In genomic region chr7:73578342-73579124, GRCh38 we compare ENCODE assay signal across 8 cellular contexts. TPM values are rescaled to one million over a fixed set of nuclear protein-coding genes. Genes with fewer than 3 reads are reported as not detected.
DNase-seq lines count a peak whose midpoint lies in the region; ATAC-seq and TF ChIP-seq lines count a peak whose summit lies in the region.

TBL2 (minus strand) TSS chr7:73578579; CDS start chr7:73578549, 30 bp downstream.

- H3K4me3 Mint-ChIP-seq in activated T-cell treated with anti-CD3 and anti-CD28 coated beads, Interleukin-2, amount 50 U/mL, for 24 hours, result peak within 1 kb of the TSS; percentile 87

- ATAC-seq in GM21717 (IDR thresholded peaks at IDR 0.05; ENCODE audit: unreplicated experiment), result peak; percentile 83

- WGBS in esophagus, 2 donors, result 1% methylated on average over 69 to 75 of the region's 75 CpGs

- peaks cover 0 to 3% of the 10 kb centered on the region in 2 donors for H3K4me1 ChIP-seq in esophagus (ENCODE audit: control insufficient read depth in 2 of 2, insufficient read depth in 2 of 2, low read length in 1 of 2)
- H3K4me1 ChIP-seq in muscle layer of colon (ENCODE audit: insufficient read depth, low read length), result peaks cover 15% of the 10 kb centered on the region

- H3K27ac ChIP-seq in esophagus (ENCODE audit: low read depth in 2 of 2, low read length in 1 of 2) (peak within 1 kb of the TSS; percentile 89 to 92), muscle layer of colon (ENCODE audit: low read depth, low read length) (peak within 1 kb of the TSS; percentile 74)

- peak within 1 kb of the TSS; percentile 89 for H3K9ac ChIP-seq in muscle layer of colon (ENCODE audit: low read length)

- peaks cover 37% of the 10 kb centered on the region for H3K36me3 Mint-ChIP-seq in activated T-cell treated with anti-CD3 and anti-CD28 coated beads, Interleukin-2, amount 50 U/mL, for 24 hours (ENCODE audit: low read depth)

- H3K36me3 ChIP-seq in esophagus (ENCODE audit: control insufficient read depth in 2 of 2, insufficient read depth in 2 of 2, low read length in 1 of 2), result peaks cover 6 to 10% of the 10 kb centered on the region in 2 donors
- H3K36me3 ChIP-seq in muscle layer of colon (ENCODE audit: insufficient read depth, low read length), result peaks cover 11% of the 10 kb centered on the region

- no peaks in the 10 kb centered on the region for H3K9me3 Mint-ChIP-seq in activated T-cell treated with anti-CD3 and anti-CD28 coated beads, Interleukin-2, amount 50 U/mL, for 24 hours

- no peaks in the 10 kb centered on the region for H3K27me3 Mint-ChIP-seq in activated T-cell treated with anti-CD3 and anti-CD28 coated beads, Interleukin-2, amount 50 U/mL, for 24 hours

- peak within 1 kb of the TSS; percentile 98 for H3K27ac Mint-ChIP-seq in activated T-cell treated with anti-CD3 and anti-CD28 coated beads, Interleukin-2, amount 50 U/mL, for 24 hours

- H3K27me3 ChIP-seq in esophagus (ENCODE audit: control insufficient read depth in 1 of 2, insufficient read depth in 2 of 2, low read length in 2 of 2) (no peaks in the 10 kb centered on the region), muscle layer of colon (ENCODE audit: control insufficient read depth in 1 of 2, insufficient read depth in 2 of 2, low read length in 2 of 2) (no peaks in the 10 kb centered on the region)

- in situ Hi-C loops in KBM-7 (cut with MboI; ENCODE audit: low pct_unique_long_range_greater_than_20kb, low sequenced_read_pairs), result no loop called here

- H3K9me3 ChIP-seq in esophagus (ENCODE audit: control insufficient read depth in 2 of 2, insufficient read depth in 1 of 2, low read depth in 1 of 2, low read length in 1 of 2) (no peaks in the 10 kb centered on the region), muscle layer of colon (ENCODE audit: low read length) (no peaks in the 10 kb centered on the region)

- DNase-seq in DMS79 (lab: John Stamatoyannopoulos, UW) (peak; percentile 98), KBM-7 (peak; percentile 98)
- DNase-seq in activated T-cell treated with anti-CD3 and anti-CD28 coated beads, Interleukin-2, amount 50 U/mL, for 24 hours, result peak; percentile 99
- peak; percentile 96 for DNase-seq in stimulated activated CD8-positive, alpha-beta memory T cell treated with anti-CD3 and anti-CD28 coated beads, Interleukin-7, amount 100 ng/mL, for 24 hours (ENCODE audit: low read depth)

- H3K4me1 Mint-ChIP-seq in activated T-cell treated with anti-CD3 and anti-CD28 coated beads, Interleukin-2, amount 50 U/mL, for 24 hours (ENCODE audit: low read depth), result peaks cover 31% of the 10 kb centered on the region

- H3K4me3 ChIP-seq in esophagus (ENCODE audit: low read depth in 1 of 2, low read length in 2 of 2) (peak within 1 kb of the TSS; percentile 81 to 82), muscle layer of colon (ENCODE audit: low read depth in 1 of 2, low read length in 2 of 2) (peak within 1 kb of the TSS; percentile 71 to 85)

TF ChIP-seq in PFSK-1, 5 proteins besides CTCF, POLR2A, EP300 and RAD21:
- TF ChIP-seq, protein P1, sequence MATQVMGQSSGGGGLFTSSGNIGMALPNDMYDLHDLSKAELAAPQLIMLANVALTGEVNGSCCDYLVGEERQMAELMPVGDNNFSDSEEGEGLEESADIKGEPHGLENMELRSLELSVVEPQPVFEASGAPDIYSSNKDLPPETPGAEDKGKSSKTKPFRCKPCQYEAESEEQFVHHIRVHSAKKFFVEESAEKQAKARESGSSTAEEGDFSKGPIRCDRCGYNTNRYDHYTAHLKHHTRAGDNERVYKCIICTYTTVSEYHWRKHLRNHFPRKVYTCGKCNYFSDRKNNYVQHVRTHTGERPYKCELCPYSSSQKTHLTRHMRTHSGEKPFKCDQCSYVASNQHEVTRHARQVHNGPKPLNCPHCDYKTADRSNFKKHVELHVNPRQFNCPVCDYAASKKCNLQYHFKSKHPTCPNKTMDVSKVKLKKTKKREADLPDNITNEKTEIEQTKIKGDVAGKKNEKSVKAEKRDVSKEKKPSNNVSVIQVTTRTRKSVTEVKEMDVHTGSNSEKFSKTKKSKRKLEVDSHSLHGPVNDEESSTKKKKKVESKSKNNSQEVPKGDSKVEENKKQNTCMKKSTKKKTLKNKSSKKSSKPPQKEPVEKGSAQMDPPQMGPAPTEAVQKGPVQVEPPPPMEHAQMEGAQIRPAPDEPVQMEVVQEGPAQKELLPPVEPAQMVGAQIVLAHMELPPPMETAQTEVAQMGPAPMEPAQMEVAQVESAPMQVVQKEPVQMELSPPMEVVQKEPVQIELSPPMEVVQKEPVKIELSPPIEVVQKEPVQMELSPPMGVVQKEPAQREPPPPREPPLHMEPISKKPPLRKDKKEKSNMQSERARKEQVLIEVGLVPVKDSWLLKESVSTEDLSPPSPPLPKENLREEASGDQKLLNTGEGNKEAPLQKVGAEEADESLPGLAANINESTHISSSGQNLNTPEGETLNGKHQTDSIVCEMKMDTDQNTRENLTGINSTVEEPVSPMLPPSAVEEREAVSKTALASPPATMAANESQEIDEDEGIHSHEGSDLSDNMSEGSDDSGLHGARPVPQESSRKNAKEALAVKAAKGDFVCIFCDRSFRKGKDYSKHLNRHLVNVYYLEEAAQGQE (IDR thresholded peaks at IDR 0.05; ENCODE audit: insufficient read depth in 1 of 2, low read depth in 2 of 2, low read length in 2 of 2), result peak in 1 of 2 experiments; percentile 69; a peak in 1 of 4 replicates
- TF ChIP-seq TAF1 (IDR thresholded peaks at IDR 0.05; ENCODE audit: borderline replicate concordance, insufficient read depth, low read length) (peak; percentile 97), POLR2AphosphoS5 (IDR thresholded peaks at IDR 0.05; ENCODE audit: low read depth, low read length) (peak; percentile 97), SIN3A (IDR thresholded peaks at IDR 0.05; ENCODE audit: borderline replicate concordance, insufficient read depth, low read length) (0 out of 2 replicates have a peak, but pooled peaks have one; percentile 15), FOXP2 (optimal IDR thresholded peaks at IDR 0.05; ENCODE audit: borderline replicate concordance, extremely low read depth, extremely low read length, insufficient read depth) (peak; percentile 6)

RNA-seq across cellular contexts. Expression of gene TBL2, which starts in this region (rescaled TPM):
- 51.6 TPM for polyA plus RNA-seq in PFSK-1 (2012; ENCODE audit: insufficient read length, low read depth)
- 10 to 100 TPM in 1 of 2 donors, 1 to 10 TPM in 1; 7.6 to 13.7 TPM for polyA plus RNA-seq in esophagus

Comparison
In these comparisons a context has a peak if more than half of its experiments do, and no peak if none do; other contexts are left out.
1. Peak in every context shown above with its lines: DNase-seq, ATAC-seq, H3K4me3 ChIP-seq and H3K27ac ChIP-seq.